14 cellular contexts compared by ENCODE assay signal in genomic region chr3:9280477-9281219, GRCh38. TPM values are rescaled to one million over a fixed set of nuclear protein-coding genes. Genes with fewer than 3 reads are reported as not detected.
DNase-seq lines count a peak whose midpoint lies in the region; ATAC-seq, FAIRE-seq and TF ChIP-seq lines count a peak whose summit lies in the region.
"Had no signal": no experiment of that assay in that cellular context is flagged by ENCODE, and none has a peak within 500 bp of the region (broad histone marks: within the 10 kb centered on the region; RNA-seq: fewer than 3 reads in every experiment).

No MANE protein-coding gene starts in this region.

- H3K27me3 ChIP-seq in ectodermal cell (ENCODE audit: control insufficient read depth, insufficient read depth, low read length, poor library complexity, severe bottlenecking) (no peaks in the 10 kb centered on the region), small intestine (ENCODE audit: control insufficient read depth in 2 of 2, insufficient read depth in 2 of 2, low read length in 2 of 2) (no peaks in the 10 kb centered on the region), prostate gland (replicated peaks; ENCODE audit: insufficient read depth) (no peaks in the 10 kb centered on the region)

- no peaks in the 10 kb centered on the region for H3K9me3 Mint-ChIP-seq in nephron
- H3K9me3 Mint-ChIP-seq in activated naive CD8-positive, alpha-beta T cell treated with anti-CD3 and anti-CD28 coated beads, Interleukin-2, amount 50 U/mL, for 24 hours: no peaks in the 10 kb centered on the region
- H3K9me3 Mint-ChIP-seq: activated CD4-positive, alpha-beta memory T cell treated with anti-CD3 and anti-CD28 coated beads for 36 hours; activated naive CD4-positive, alpha-beta T cell treated with anti-CD3 and anti-CD28 coated beads, Interleukin-2, amount 50 U/mL, for 24 hours had no signal

- WGBS in ectodermal cell, 2 experiments: 63 to 70% methylated on average over 10 of the region's 10 CpGs
- 50 to 59% (median 52%) methylated on average over 10 of the region's 10 CpGs for WGBS in small intestine, 3 donors
- WGBS in prostate gland: 38% methylated on average over 10 of the region's 10 CpGs

- intact Hi-C loops in prostate gland (cut with DNase I): no loop called here

- H3K4me1 ChIP-seq in ectodermal cell (ENCODE audit: control insufficient read depth, insufficient read depth, low read length) (peaks cover 17% of the 10 kb centered on the region), small intestine (ENCODE audit: control insufficient read depth in 2 of 2, insufficient read depth in 1 of 2, low read depth in 1 of 2, low read length in 1 of 2) (no peaks in the 10 kb centered on the region), prostate gland (replicated peaks) (no peaks in the 10 kb centered on the region)

- peaks cover 9% of the 10 kb centered on the region for H3K27me3 Mint-ChIP-seq in nephron (ENCODE audit: low read depth)
- no peaks in the 10 kb centered on the region for H3K27me3 Mint-ChIP-seq in activated naive CD8-positive, alpha-beta T cell treated with anti-CD3 and anti-CD28 coated beads, Interleukin-2, amount 50 U/mL, for 24 hours
- H3K27me3 Mint-ChIP-seq: activated naive CD4-positive, alpha-beta T cell treated with anti-CD3 and anti-CD28 coated beads, Interleukin-2, amount 50 U/mL, for 24 hours had no signal

- DNase-seq in G401 (ENCODE audit: low spot score): peak; percentile 67
- peak; percentile 80 for DNase-seq in NCI-H2227 (lab: John Stamatoyannopoulos, UW; ENCODE audit: unreplicated experiment)
- DNase-seq in small intestine: no peak
- DNase-seq in epidermal melanocyte (ENCODE audit: insufficient read length, low spot score): no peak
- no peak for DNase-seq in prostate gland (ENCODE audit: low spot score)
- no peak for DNase-seq in activated naive CD8-positive, alpha-beta T cell treated with anti-CD3 and anti-CD28 coated beads, Interleukin-2, amount 50 U/mL, for 24 hours
- DNase-seq: activated CD4-positive, alpha-beta memory T cell treated with anti-CD3 and anti-CD28 coated beads for 36 hours; stimulated activated CD8-positive, alpha-beta memory T cell treated with anti-CD3 and anti-CD28 coated beads, Interleukin-4, amount 100 ng/mL, for 48 hours had no signal

- no peak overlapping the region for H3K4me3 ChIP-seq in ectodermal cell (ENCODE audit: insufficient read depth, low read depth, low read length)
- H3K4me3 ChIP-seq in small intestine (ENCODE audit: low read depth in 1 of 2, low read length in 2 of 2): no peak overlapping the region
- no peak overlapping the region for H3K4me3 ChIP-seq in prostate gland

- FAIRE-seq in small intestine (lab: Jason Lieb, UNC): no peak
- FAIRE-seq: endometrium had no signal

- H3K4me1 Mint-ChIP-seq in nephron: peaks cover 10% of the 10 kb centered on the region
- no peaks in the 10 kb centered on the region for H3K4me1 Mint-ChIP-seq in activated naive CD8-positive, alpha-beta T cell treated with anti-CD3 and anti-CD28 coated beads, Interleukin-2, amount 50 U/mL, for 24 hours
- H3K4me1 Mint-ChIP-seq: activated naive CD4-positive, alpha-beta T cell treated with anti-CD3 and anti-CD28 coated beads, Interleukin-2, amount 50 U/mL, for 24 hours; CD14-positive monocyte had no signal

- TF ChIP-seq POLR2A in prostate gland (IDR thresholded peaks at IDR 0.05): no peak

- ATAC-seq in activated naive CD8-positive, alpha-beta T cell treated with anti-CD3 and anti-CD28 coated beads, Interleukin-2, amount 50 U/mL, for 24 hours: no peak
- ATAC-seq: HCT116 had no signal

- in situ Hi-C loops in G401 (cut with HindIII; ENCODE audit: low sequenced_read_pairs): no loop called here

- TF ChIP-seq CTCF in nephron (IDR thresholded peaks at IDR 0.05; ENCODE audit: unreplicated experiment in 3 of 3) (no peak), prostate gland (IDR thresholded peaks at IDR 0.05) (no peak)

- no peaks in the 10 kb centered on the region for H3K36me3 Mint-ChIP-seq in nephron (ENCODE audit: low read depth)
- no peaks in the 10 kb centered on the region for H3K36me3 Mint-ChIP-seq in activated naive CD8-positive, alpha-beta T cell treated with anti-CD3 and anti-CD28 coated beads, Interleukin-2, amount 50 U/mL, for 24 hours (ENCODE audit: low read depth)
- H3K36me3 Mint-ChIP-seq: activated CD4-positive, alpha-beta memory T cell treated with anti-CD3 and anti-CD28 coated beads for 36 hours; activated naive CD4-positive, alpha-beta T cell treated with anti-CD3 and anti-CD28 coated beads, Interleukin-2, amount 50 U/mL, for 24 hours; CD14-positive monocyte had no signal

- H3K9me3 ChIP-seq in ectodermal cell (ENCODE audit: control insufficient read depth, low read length): no peaks in the 10 kb centered on the region
- no peaks in the 10 kb centered on the region for H3K9me3 ChIP-seq in small intestine (ENCODE audit: control insufficient read depth, low read depth)
- H3K9me3 ChIP-seq in prostate gland: no peaks in the 10 kb centered on the region

- no peak overlapping the region for H3K4me3 Mint-ChIP-seq in nephron
- no peak overlapping the region for H3K4me3 Mint-ChIP-seq in activated naive CD8-positive, alpha-beta T cell treated with anti-CD3 and anti-CD28 coated beads, Interleukin-2, amount 50 U/mL, for 24 hours
- H3K4me3 Mint-ChIP-seq: activated CD4-positive, alpha-beta memory T cell treated with anti-CD3 and anti-CD28 coated beads for 36 hours; activated naive CD4-positive, alpha-beta T cell treated with anti-CD3 and anti-CD28 coated beads, Interleukin-2, amount 50 U/mL, for 24 hours; CD14-positive monocyte had no signal

- peak overlapping the region; percentile 36 to 77 (median 41) for H3K27ac Mint-ChIP-seq in nephron
- no peak overlapping the region for H3K27ac Mint-ChIP-seq in activated naive CD8-positive, alpha-beta T cell treated with anti-CD3 and anti-CD28 coated beads, Interleukin-2, amount 50 U/mL, for 24 hours
- H3K27ac Mint-ChIP-seq: activated CD4-positive, alpha-beta memory T cell treated with anti-CD3 and anti-CD28 coated beads for 36 hours; activated naive CD4-positive, alpha-beta T cell treated with anti-CD3 and anti-CD28 coated beads, Interleukin-2, amount 50 U/mL, for 24 hours; CD14-positive monocyte had no signal

- H3K27ac ChIP-seq in ectodermal cell (ENCODE audit: insufficient read depth, low read depth, low read length, poor library complexity, severe bottlenecking) (peak overlapping the region; percentile 94), small intestine (ENCODE audit: low read depth in 1 of 2, low read length in 1 of 2) (no peak overlapping the region), prostate gland (no peak overlapping the region)

- H3K36me3 ChIP-seq in ectodermal cell (ENCODE audit: control insufficient read depth, insufficient read depth, low read length) (no peaks in the 10 kb centered on the region), small intestine (ENCODE audit: control insufficient read depth in 2 of 2, insufficient read depth in 2 of 2, low read length in 2 of 2) (no peaks in the 10 kb centered on the region), prostate gland (no peaks in the 10 kb centered on the region)

RNA-seq across cellular contexts. Expression of gene SRGAP3, which starts 31.2 kb away (rescaled TPM):
- 0.18 and 0.37 TPM in 2 replicates for total RNA-seq in G401 (2014; rRNA removed; shearing (Covaris generic))
- 32.9 TPM for polyA plus RNA-seq in ectodermal cell (2013, experiment 1 of 4)
- polyA plus RNA-seq in ectodermal cell (2013, experiment 2 of 4): 30.2 TPM
- 26.0 TPM for polyA plus RNA-seq in ectodermal cell (2013, experiment 3 of 4)
- 34.2 TPM for polyA plus RNA-seq in ectodermal cell (2013, experiment 4 of 4)
- 1 to 10 TPM in 2 of 3 donors, under 1 TPM in 1; 0.22 to 1.4 (median 1.1) TPM for polyA plus RNA-seq in small intestine
- total RNA-seq in prostate gland: 10 to 100 TPM; 23.6 to 50.3 TPM

Comparison
In these comparisons a context has a peak if more than half of its experiments do, and no peak if none do; other contexts are left out.
1. DNase-seq: peak in G401 (single experiment) and NCI-H2227 (single experiment); none in small intestine (single experiment), epidermal melanocyte (single experiment), prostate gland (single experiment) and activated naive CD8-positive, alpha-beta T cell treated with anti-CD3 and anti-CD28 coated beads, Interleukin-2, amount 50 U/mL, for 24 hours (single experiment).
2. RNA of gene SRGAP3, which starts 31.2 kb away (total RNA-seq): 23.6 to 50.3 TPM in prostate gland; 0.18 to 0.37 TPM in G401; every median in the first group is over 10 times any median in the second.